10 cellular contexts compared by ENCODE assay signal in the genomic region with DNA sequence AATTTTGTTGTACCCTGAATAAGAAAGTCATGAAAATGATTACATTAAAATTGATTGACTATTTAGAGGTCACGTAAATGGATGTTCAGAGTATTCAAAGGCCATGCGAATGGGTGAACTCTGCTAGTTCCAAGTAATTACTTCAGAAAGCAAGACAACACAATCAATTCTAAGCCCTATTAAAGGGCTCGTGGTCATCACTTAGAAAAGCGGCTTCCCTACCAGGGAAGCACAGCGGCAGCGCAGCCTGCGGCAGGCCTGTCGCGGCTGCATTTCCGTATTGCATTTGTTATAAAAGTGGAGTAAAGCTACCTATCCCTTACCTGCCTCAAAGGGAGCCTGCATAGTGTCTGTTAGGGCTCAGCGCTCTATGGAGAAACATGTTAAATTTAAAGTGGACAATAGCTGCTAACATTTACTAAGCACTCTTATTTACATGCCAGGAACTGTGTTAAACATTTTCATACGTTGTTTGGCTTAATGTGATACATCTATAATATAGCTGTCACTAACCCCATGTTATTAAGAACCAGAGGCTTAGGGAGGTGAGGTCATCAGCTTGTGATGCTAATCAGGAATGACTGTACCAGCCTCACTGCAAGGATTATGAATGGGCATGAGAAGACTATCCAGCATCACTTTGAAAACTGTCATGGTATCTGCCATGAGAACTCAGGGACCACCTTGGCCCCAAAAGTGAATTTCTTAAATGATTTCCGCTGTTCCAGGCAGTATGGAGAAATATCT.
DNase-seq lines count a peak whose midpoint lies in the region; ATAC-seq and TF ChIP-seq lines count a peak whose summit lies in the region.
"Had no signal": no experiment of that assay in that cellular context is flagged by ENCODE, and none has a peak within 500 bp of the region (broad histone marks: within the 10 kb centered on the region; RNA-seq: fewer than 3 reads in every experiment).

No MANE protein-coding gene starts in this region.

- CTCF ChIA-PET in CD4-positive, alpha-beta memory T cell (lab: Charles Lee; ENCODE audit: partially characterized antibody), result interaction anchor here (2.5 kb wide), 1 partner anchor 56 kb away, joined by 5 read pairs; no protein-coding TSS in a partner anchor

- H3K27me3 ChIP-seq in CD4-positive, alpha-beta memory T cell (ENCODE audit: insufficient read depth, low read length), result no peaks in the 10 kb centered on the region
- H3K27me3 ChIP-seq: esophagus squamous epithelium had no signal

- peak overlapping the region; percentile 5 for H3K27ac ChIP-seq in CD4-positive, alpha-beta memory T cell (ENCODE audit: low read depth, low read length)
- H3K27ac ChIP-seq in coronary artery, result no peak overlapping the region
- H3K27ac ChIP-seq: esophagus squamous epithelium had no signal

- POLR2A ChIA-PET in CD4-positive, alpha-beta memory T cell (lab: Charles Lee; ENCODE audit: partially characterized antibody), result interaction anchor here (0.8 to 2.9 kb wide), 7 partner anchors 13 to 41 kb away, joined by 3 to 9 read pairs (median 4); no protein-coding TSS in a partner anchor
- POLR2A ChIA-PET in naive thymus-derived CD8-positive, alpha-beta T cell (lab: Charles Lee), result interaction anchor here (1.3 to 1.5 kb wide), 4 partner anchors 9 to 27 kb away, joined by 3 to 4 read pairs (median 4); no protein-coding TSS in a partner anchor

- TF ChIP-seq CTCF in coronary artery (IDR thresholded peaks at IDR 0.05), result no peak

- peaks cover 0 to 3% (median 1%) of the 10 kb centered on the region in 8 donors for H3K9me3 Mint-ChIP-seq in CD4-positive, alpha-beta memory T cell
- peaks cover 9% of the 10 kb centered on the region for H3K9me3 Mint-ChIP-seq in activated naive CD8-positive, alpha-beta T cell treated with anti-CD3 and anti-CD28 coated beads, Interleukin-2, amount 50 U/mL, for 24 hours
- peaks cover 0 to 1% (median 0%) of the 10 kb centered on the region in 9 donors for H3K9me3 Mint-ChIP-seq in naive thymus-derived CD8-positive, alpha-beta T cell
- H3K9me3 Mint-ChIP-seq: nephron had no signal

- H3K36me3 Mint-ChIP-seq in CD4-positive, alpha-beta memory T cell, result peaks cover 71 to 98% of the 10 kb centered on the region in 2 donors
- H3K36me3 Mint-ChIP-seq in activated naive CD8-positive, alpha-beta T cell treated with anti-CD3 and anti-CD28 coated beads, Interleukin-2, amount 50 U/mL, for 24 hours (ENCODE audit: low read depth), result peaks cover 83% of the 10 kb centered on the region
- H3K36me3 Mint-ChIP-seq in naive thymus-derived CD8-positive, alpha-beta T cell, result peaks cover 6 to 86% (median 28%) of the 10 kb centered on the region in 3 donors

- intact Hi-C loops in CD4-positive, alpha-beta memory T cell (cut with micrococcal nuclease), result loop anchor here (2.0 to 5.0 kb wide), 2 partner anchors 14 to 67 kb away; no protein-coding TSS in a partner anchor

- H3K27me3 Mint-ChIP-seq in CD4-positive, alpha-beta memory T cell, result no peaks in the 10 kb centered on the region
- H3K27me3 Mint-ChIP-seq in activated naive CD8-positive, alpha-beta T cell treated with anti-CD3 and anti-CD28 coated beads, Interleukin-2, amount 50 U/mL, for 24 hours, result no peaks in the 10 kb centered on the region
- no peaks in the 10 kb centered on the region for H3K27me3 Mint-ChIP-seq in naive thymus-derived CD8-positive, alpha-beta T cell

- DNase-seq in CD4-positive, alpha-beta memory T cell, result no peak
- DNase-seq in activated naive CD8-positive, alpha-beta T cell treated with anti-CD3 and anti-CD28 coated beads, Interleukin-2, amount 50 U/mL, for 24 hours, result no peak
- no peak for DNase-seq in naive thymus-derived CD8-positive, alpha-beta T cell
- DNase-seq in coronary artery (ENCODE audit: low spot score) (no peak), NCI-H2196 (lab: John Stamatoyannopoulos, UW; ENCODE audit: unreplicated experiment) (no peak)
- DNase-seq: DMS79, esophagus squamous epithelium had no signal

- H3K4me1 Mint-ChIP-seq in CD4-positive, alpha-beta memory T cell, result peaks cover 83 to 100% (median 92%) of the 10 kb centered on the region in 4 donors
- peaks cover 99% of the 10 kb centered on the region for H3K4me1 Mint-ChIP-seq in activated naive CD8-positive, alpha-beta T cell treated with anti-CD3 and anti-CD28 coated beads, Interleukin-2, amount 50 U/mL, for 24 hours
- peaks cover 58 to 100% (median 98%) of the 10 kb centered on the region in 4 donors for H3K4me1 Mint-ChIP-seq in naive thymus-derived CD8-positive, alpha-beta T cell

- H3K4me3 ChIP-seq in CD4-positive, alpha-beta memory T cell (ENCODE audit: low read length in 2 of 2), result no peak overlapping the region
- H3K4me3 ChIP-seq in coronary artery, result no peak overlapping the region

- H3K27ac Mint-ChIP-seq in CD4-positive, alpha-beta memory T cell, result peak overlapping the region; percentile 3 to 94 (median 50)
- H3K27ac Mint-ChIP-seq in activated naive CD8-positive, alpha-beta T cell treated with anti-CD3 and anti-CD28 coated beads, Interleukin-2, amount 50 U/mL, for 24 hours, result peak overlapping the region; percentile 94
- peak overlapping the region in 9 of 10 donors; percentile 45 to 91 (median 70) for H3K27ac Mint-ChIP-seq in naive thymus-derived CD8-positive, alpha-beta T cell

- H3K4me3 Mint-ChIP-seq in CD4-positive, alpha-beta memory T cell, result peak overlapping the region in 4 of 8 donors; percentile 12 to 44 (median 25)
- H3K4me3 Mint-ChIP-seq in activated naive CD8-positive, alpha-beta T cell treated with anti-CD3 and anti-CD28 coated beads, Interleukin-2, amount 50 U/mL, for 24 hours, result no peak overlapping the region
- peak overlapping the region in 4 of 10 donors; percentile 0 to 30 (median 15) for H3K4me3 Mint-ChIP-seq in naive thymus-derived CD8-positive, alpha-beta T cell

- ATAC-seq in GM19463 (IDR thresholded peaks at IDR 0.05; ENCODE audit: unreplicated experiment), result peak; percentile 29
- peak; percentile 75 for ATAC-seq in activated naive CD8-positive, alpha-beta T cell treated with anti-CD3 and anti-CD28 coated beads, Interleukin-2, amount 50 U/mL, for 24 hours
- no peak for ATAC-seq in naive thymus-derived CD8-positive, alpha-beta T cell
- ATAC-seq in HG03439 (IDR thresholded peaks at IDR 0.05; ENCODE audit: unreplicated experiment), result no peak

- peaks cover 55% of the 10 kb centered on the region for H3K36me3 ChIP-seq in CD4-positive, alpha-beta memory T cell (ENCODE audit: insufficient read depth, low read length)

- H3K9me3 ChIP-seq in CD4-positive, alpha-beta memory T cell (ENCODE audit: control insufficient read depth in 1 of 2, low read length in 2 of 2), result no peaks in the 10 kb centered on the region
- H3K9me3 ChIP-seq: esophagus squamous epithelium had no signal

- H3K4me1 ChIP-seq in CD4-positive, alpha-beta memory T cell (ENCODE audit: insufficient read depth, low read length), result peaks cover 99% of the 10 kb centered on the region

Comparison
In these comparisons a context has a peak if more than half of its experiments do, and no peak if none do; other contexts are left out.
1. ATAC-seq: peak in GM19463 (single experiment) and activated naive CD8-positive, alpha-beta T cell treated with anti-CD3 and anti-CD28 coated beads, Interleukin-2, amount 50 U/mL, for 24 hours (single experiment); none in naive thymus-derived CD8-positive, alpha-beta T cell (0 of 2) and HG03439 (single experiment).
2. Peak in every context shown above with its lines, with median percentiles within 50 percentile points of each other: H3K27ac Mint-ChIP-seq.